In genomic region chr1:11708554-11709350, GRCh38 we compare ENCODE assay signal across 28 cellular contexts. TPM values are rescaled to one million over a fixed set of nuclear protein-coding genes. Genes with fewer than 3 reads are reported as not detected.
DNase-seq lines count a peak whose midpoint lies in the region; ATAC-seq, FAIRE-seq and TF ChIP-seq lines count a peak whose summit lies in the region.
"Had no signal": no experiment of that assay in that cellular context is flagged by ENCODE, and none has a peak within 500 bp of the region (broad histone marks: within the 10 kb centered on the region; RNA-seq: fewer than 3 reads in every experiment).

No MANE protein-coding gene starts in this region.

- H3K27ac ChIP-seq in A549 (no peak overlapping the region), esophagus squamous epithelium (no peak overlapping the region)
- H3K27ac ChIP-seq: colonic mucosa, esophagus muscularis mucosa, gastrocnemius medialis, prostate gland, SJSA1 had no signal

- H3K36me3 Mint-ChIP-seq in CD14-positive monocyte: no peaks in the 10 kb centered on the region
- H3K36me3 Mint-ChIP-seq: activated CD8-positive, alpha-beta memory T cell treated with anti-CD3 and anti-CD28 coated beads, Interleukin-2, amount 10 ng/mL, durations not matched to agents 7 days and 5 days; CD8-positive, alpha-beta T cell; IgD-negative memory B cell had no signal

- FAIRE-seq in A549 (lab: Jason Lieb, UNC): no peak
- FAIRE-seq: bronchial epithelial cell, keratinocyte had no signal

- no peak for TF ChIP-seq POLR2A in A549 (IDR thresholded peaks at IDR 0.05; ENCODE audit: low read length)
- no peak for TF ChIP-seq POLR2A in NB4 (IDR thresholded peaks at IDR 0.05; ENCODE audit: extremely low read depth, insufficient read length)
- TF ChIP-seq POLR2A in esophagus squamous epithelium (IDR thresholded peaks at IDR 0.05): no peak

- no peaks in the 10 kb centered on the region for H3K36me3 ChIP-seq in esophagus squamous epithelium
- H3K36me3 ChIP-seq: colonic mucosa, esophagus muscularis mucosa, gastrocnemius medialis, prostate gland, SJSA1 had no signal

- no peak overlapping the region for H3K4me3 Mint-ChIP-seq in CD14-positive monocyte
- H3K4me3 Mint-ChIP-seq: activated CD4-positive, alpha-beta T cell treated with anti-CD3 and anti-CD28 coated beads, Interleukin-2, amount 10 ng/mL, durations not matched to agents 24 days and 14 days; activated CD8-positive, alpha-beta memory T cell treated with anti-CD3 and anti-CD28 coated beads, Interleukin-2, amount 10 ng/mL, durations not matched to agents 7 days and 5 days; activated T-cell treated with anti-CD3 and anti-CD28 coated beads, Interleukin-2, amount 50 U/mL, for 72 hours; CD8-positive, alpha-beta T cell; IgD-negative memory B cell had no signal

- peaks cover 0 to 2% (median 0%) of the 10 kb centered on the region in 7 donors for H3K9me3 Mint-ChIP-seq in CD14-positive monocyte
- H3K9me3 Mint-ChIP-seq: activated CD4-positive, alpha-beta T cell treated with anti-CD3 and anti-CD28 coated beads, Interleukin-2, amount 10 ng/mL, durations not matched to agents 24 days and 14 days; activated T-cell treated with anti-CD3 and anti-CD28 coated beads, Interleukin-2, amount 50 U/mL, for 72 hours; CD8-positive, alpha-beta T cell; H9 had no signal

- no peak for ATAC-seq in A549
- ATAC-seq: activated CD8-positive, alpha-beta memory T cell treated with anti-CD3 and anti-CD28 coated beads, Interleukin-2, amount 10 ng/mL, durations not matched to agents 7 days and 5 days; activated T-cell treated with anti-CD3 and anti-CD28 coated beads, Interleukin-2, amount 50 U/mL, for 72 hours; CD8-positive, alpha-beta T cell; gastrocnemius medialis had no signal

- peaks cover 4% of the 10 kb centered on the region for H3K4me1 Mint-ChIP-seq in CD14-positive monocyte
- H3K4me1 Mint-ChIP-seq: activated CD4-positive, alpha-beta T cell treated with anti-CD3 and anti-CD28 coated beads, Interleukin-2, amount 10 ng/mL, durations not matched to agents 24 days and 14 days; activated CD8-positive, alpha-beta memory T cell treated with anti-CD3 and anti-CD28 coated beads, Interleukin-2, amount 10 ng/mL, durations not matched to agents 7 days and 5 days; IgD-negative memory B cell had no signal

- no peak overlapping the region for H3K27ac Mint-ChIP-seq in CD14-positive monocyte
- H3K27ac Mint-ChIP-seq: activated CD4-positive, alpha-beta T cell treated with anti-CD3 and anti-CD28 coated beads, Interleukin-2, amount 10 ng/mL, durations not matched to agents 24 days and 14 days; activated CD8-positive, alpha-beta memory T cell treated with anti-CD3 and anti-CD28 coated beads, Interleukin-2, amount 10 ng/mL, durations not matched to agents 7 days and 5 days; activated T-cell treated with anti-CD3 and anti-CD28 coated beads, Interleukin-2, amount 50 U/mL, for 72 hours; CD8-positive, alpha-beta T cell; IgD-negative memory B cell had no signal

- intact Hi-C loops in CD14-positive monocyte (cut with micrococcal nuclease): no loop called here
- intact Hi-C loops in esophagus squamous epithelium (cut with DNase I): no loop called here

- POLR2A ChIA-PET in A549 (lab: Yijun Ruan, JAX): no interaction called here

- H3K4me3 ChIP-seq in A549 (no peak overlapping the region), NB4 (ENCODE audit: low read depth, low read length) (no peak overlapping the region), esophagus squamous epithelium (no peak overlapping the region)
- H3K4me3 ChIP-seq: colonic mucosa, esophagus muscularis mucosa, gastrocnemius medialis, lung, prostate gland, SJSA1 had no signal

- H3K27me3 Mint-ChIP-seq in CD14-positive monocyte (ENCODE audit: low read depth in 3 of 3): peaks cover 18 to 29% (median 26%) of the 10 kb centered on the region in 3 donors

- 0 out of 3 replicates have a peak, but pooled peaks cover 4% of the 10 kb centered on the region for H3K4me1 ChIP-seq in A549
- H3K4me1 ChIP-seq in esophagus squamous epithelium: peaks cover 0 to 7% (median 0%) of the 10 kb centered on the region in 3 donors
- H3K4me1 ChIP-seq: colonic mucosa, gastrocnemius medialis, prostate gland, SJSA1 had no signal

- peaks cover 0 to 53% (median 0%) of the 10 kb centered on the region in 4 donors for H3K27me3 ChIP-seq in esophagus squamous epithelium
- H3K27me3 ChIP-seq: colonic mucosa had no signal

- H3K4me2 ChIP-seq in A549: no peak overlapping the region

- TF ChIP-seq CTCF in A549 (IDR thresholded peaks at IDR 0.05) (no peak), CD14-positive monocyte (IDR thresholded peaks at IDR 0.05) (no peak), NB4 (IDR thresholded peaks at IDR 0.05; ENCODE audit: low read depth, low read length) (no peak), esophagus squamous epithelium (IDR thresholded peaks at IDR 0.05) (no peak), GM20000 (IDR thresholded peaks at IDR 0.05; ENCODE audit: extremely low read depth, missing control alignments) (no peak)

- DNase-seq in A549 (ENCODE audit: low read depth in 1 of 2, low spot score in 1 of 2) (peak in 1 of 2 experiments; percentile 31), CD14-positive monocyte (ENCODE audit: low spot score) (peak; percentile 58), NB4 (ENCODE audit: low read depth) (peak; percentile 83), islet precursor cell (peak; percentile 43), esophagus squamous epithelium (lab: John Stamatoyannopoulos, UW) (no peak), GM20000 (ENCODE audit: low spot score) (no peak), NCI-H2196 treated with DMSO at 0.1 percent for 48 hours (lab: John Stamatoyannopoulos, UW; ENCODE audit: unreplicated experiment) (no peak)
- DNase-seq: activated CD4-positive, alpha-beta T cell treated with anti-CD3 and anti-CD28 coated beads, Interleukin-2, amount 10 ng/mL, durations not matched to agents 24 days and 14 days; activated CD8-positive, alpha-beta memory T cell treated with anti-CD3 and anti-CD28 coated beads, Interleukin-2, amount 10 ng/mL, durations not matched to agents 7 days and 5 days; activated naive CD4-positive, alpha-beta T cell treated with Interleukin-2 at 50 U/mL for 16 hours; activated T-cell treated with anti-CD3 and anti-CD28 coated beads, Interleukin-2, amount 50 U/mL, for 72 hours; amygdala; CD8-positive, alpha-beta T cell; colonic mucosa; DMS79; gastrocnemius medialis; H9; MM.1S; NCI-H146; trophoblast cell had no signal

- H3K9me3 ChIP-seq in A549 (no peaks in the 10 kb centered on the region), esophagus squamous epithelium (no peaks in the 10 kb centered on the region)
- H3K9me3 ChIP-seq: colonic mucosa, esophagus muscularis mucosa, gastrocnemius medialis, prostate gland, SJSA1 had no signal

- TF ChIP-seq EP300 in A549 (IDR thresholded peaks at IDR 0.05): no peak

- CTCF ChIA-PET in A549 (lab: Yijun Ruan, JAX): interaction anchor here (0.6 to 4.2 kb wide), 6 partner anchors 11 to 1922 kb away, joined by 3 to 24 read pairs (median 6); partner anchors contain the start of gene FBXO6

- no peak for TF ChIP-seq RAD21 in A549 (conservative IDR thresholded peaks at IDR 0.05 in 1 of 2, IDR thresholded peaks at IDR 0.05 in 1 of 2)

- 46% methylated on average over 11 of the region's 11 CpGs for WGBS in A549 (ENCODE audit: missing lambda C conversion rate)
- WGBS in esophagus squamous epithelium, 2 donors: 67 to 78% methylated on average over 4 to 7 of the region's 11 CpGs

TF ChIP-seq in A549, 52 proteins besides CTCF, POLR2A, EP300 and RAD21 (continues in another document):
- TF ChIP-seq FOSL2 (IDR thresholded peaks at IDR 0.05) (no peak), FOSL2 (CRISPR knock-in tag; IDR thresholded peaks at IDR 0.05) (0 out of 2 replicates have a peak, but pooled peaks have one; percentile 18), ZFP36 (IDR thresholded peaks at IDR 0.05; ENCODE audit: borderline replicate concordance, partially characterized antibody) (peak; percentile 92)

RNA-seq across cellular contexts. Expression of gene DRAXIN, which starts 17.2 kb away (rescaled TPM):
- 0.03 and 0.04 TPM in 2 replicates for polyA plus RNA-seq in A549 (2011; rRNA removed)
- polyA plus RNA-seq in A549 (2012; cell fraction: cytosol; rRNA removed): under 0.01 and 0.01 TPM in 2 replicates
- polyA plus RNA-seq in A549 (2012; cell fraction: nucleus; rRNA removed): 0.01 and 0.04 TPM in 2 replicates
- polyA plus RNA-seq in A549 (2017; fragmentation: RNase III; extraction: RNeasy Plus Mini Kit Qiagen cat#74134 plus additional on column Dnase treatment): 0.03 to 0.08 TPM in 2 of 3 replicates, not detected in the other
- not detected in 2 replicates for polyA minus RNA-seq in A549 (2011; rRNA and poly(A)+ RNA removed)
- under 1 TPM; 0.14 to 0.18 TPM for polyA plus RNA-seq in CD14-positive monocyte
- not detected for total RNA-seq in esophagus squamous epithelium
- total RNA-seq: activated CD4-positive, alpha-beta T cell treated with anti-CD3 and anti-CD28 coated beads, Interleukin-2, amount 10 ng/mL, durations not matched to agents 24 days and 14 days; bronchial epithelial cell; gastrocnemius medialis; SJSA1 had no signal
- polyA plus RNA-seq: keratinocyte had no signal

RNA-seq across cellular contexts. Expression of gene AGTRAP, which starts 27.2 kb away (rescaled TPM):
- polyA plus RNA-seq in A549 (2011; rRNA removed) (26.9 and 32.1 TPM in 2 replicates), A549 (2017; fragmentation: RNase III; extraction: RNeasy Plus Mini Kit Qiagen cat#74134 plus additional on column Dnase treatment) (56.5 to 57.5 TPM (median 57.5 TPM) in 3 replicates), CD14-positive monocyte (100 to 1,000 TPM; 842 to 938 TPM)
- 87.0 and 122 TPM in 2 replicates for polyA plus RNA-seq in A549 (2012; cell fraction: cytosol; rRNA removed)
- 84.4 and 108 TPM in 2 replicates for polyA plus RNA-seq in A549 (2012; cell fraction: nucleus; rRNA removed)
- 20.3 and 32.0 TPM in 2 replicates for polyA minus RNA-seq in A549 (2011; rRNA and poly(A)+ RNA removed)
- total RNA-seq in esophagus squamous epithelium: 10 to 100 TPM; 34.5 to 89.5 (median 50.7) TPM

RNA-seq across cellular contexts. Expression of gene MAD2L2, which starts 27.8 kb away (rescaled TPM):
- polyA plus RNA-seq in A549 (2011; rRNA removed) (32.5 and 35.4 TPM in 2 replicates), A549 (2017; fragmentation: RNase III; extraction: RNeasy Plus Mini Kit Qiagen cat#74134 plus additional on column Dnase treatment) (30.6 to 31.7 TPM (median 31.2 TPM) in 3 replicates), CD14-positive monocyte (10 to 100 TPM; 57.8 to 71.3 TPM)
- polyA plus RNA-seq in A549 (2012; cell fraction: cytosol; rRNA removed): 67.2 and 71.8 TPM in 2 replicates
- 52.5 and 53.0 TPM in 2 replicates for polyA plus RNA-seq in A549 (2012; cell fraction: nucleus; rRNA removed)
- 34.5 and 39.9 TPM in 2 replicates for polyA minus RNA-seq in A549 (2011; rRNA and poly(A)+ RNA removed)
- 10 to 100 TPM; 12.1 to 22.8 (median 18.9) TPM for total RNA-seq in esophagus squamous epithelium

RNA-seq across cellular contexts. Expression of gene FBXO6, which starts 44.8 kb away (rescaled TPM):
- polyA plus RNA-seq in A549 (2011; rRNA removed) (7.7 and 8.5 TPM in 2 replicates), A549 (2017; fragmentation: RNase III; extraction: RNeasy Plus Mini Kit Qiagen cat#74134 plus additional on column Dnase treatment) (4.8 to 5.5 TPM (median 5.4 TPM) in 3 replicates), CD14-positive monocyte (10 to 100 TPM; 45.7 to 45.9 TPM)
- 14.3 and 18.0 TPM in 2 replicates for polyA plus RNA-seq in A549 (2012; cell fraction: cytosol; rRNA removed)
- 6.8 and 9.0 TPM in 2 replicates for polyA plus RNA-seq in A549 (2012; cell fraction: nucleus; rRNA removed)
- 6.7 and 7.7 TPM in 2 replicates for polyA minus RNA-seq in A549 (2011; rRNA and poly(A)+ RNA removed)
- 10 to 100 TPM; 11.6 to 20.2 (median 12.2) TPM for total RNA-seq in esophagus squamous epithelium

RNA-seq across cellular contexts. Expression of gene C1orf167, which starts 53.2 kb away (rescaled TPM):
- polyA plus RNA-seq in A549 (2011; rRNA removed) (not detected in 2 replicates), A549 (2017; fragmentation: RNase III; extraction: RNeasy Plus Mini Kit Qiagen cat#74134 plus additional on column Dnase treatment) (not detected in 3 replicates), CD14-positive monocyte (not detected)
- polyA plus RNA-seq in A549 (2012; cell fraction: cytosol; rRNA removed): not detected in 2 replicates
- polyA plus RNA-seq in A549 (2012; cell fraction: nucleus; rRNA removed): 0.04 TPM in 1 of 2 replicates, not detected in the other
- polyA minus RNA-seq in A549 (2011; rRNA and poly(A)+ RNA removed): not detected in 2 replicates
- total RNA-seq in esophagus squamous epithelium: 1 to 10 TPM in 1 of 4 donors, under 1 TPM in 2, not detected in 1; 0.31 to 2.6 (median 0.76) TPM
- total RNA-seq: activated CD4-positive, alpha-beta T cell treated with anti-CD3 and anti-CD28 coated beads, Interleukin-2, amount 10 ng/mL, durations not matched to agents 24 days and 14 days; activated CD8-positive, alpha-beta memory T cell treated with anti-CD3 and anti-CD28 coated beads, Interleukin-2, amount 10 ng/mL, durations not matched to agents 7 days and 5 days; bronchial epithelial cell; CD8-positive, alpha-beta T cell; colonic mucosa; SJSA1; T-helper 1 cell treated with Interleukin-12 subunit alpha and Interleukin-12 subunit beta and Interleukin-4 antibody, amounts not matched to agents 30 ng/mL and 1 ng/mL, for 36 hours had no signal
- polyA plus RNA-seq: IgD-negative memory B cell, keratinocyte had no signal

Comparison
In these comparisons a context has a peak if more than half of its experiments do, and no peak if none do; other contexts are left out.
1. DNase-seq: peak in CD14-positive monocyte (single experiment), NB4 (single experiment) and islet precursor cell (single experiment); none in esophagus squamous epithelium (single experiment), GM20000 (single experiment) and NCI-H2196 treated with DMSO at 0.1 percent for 48 hours (single experiment).
2. RNA of gene AGTRAP, which starts 27.2 kb away (polyA plus RNA-seq): 842 to 938 TPM in CD14-positive monocyte; 26.9 to 122 TPM in A549; every median in the first group is over 4 times any median in the second.